Comparison of ENCODE assay signal across 8 cellular contexts in the genomic region with DNA sequence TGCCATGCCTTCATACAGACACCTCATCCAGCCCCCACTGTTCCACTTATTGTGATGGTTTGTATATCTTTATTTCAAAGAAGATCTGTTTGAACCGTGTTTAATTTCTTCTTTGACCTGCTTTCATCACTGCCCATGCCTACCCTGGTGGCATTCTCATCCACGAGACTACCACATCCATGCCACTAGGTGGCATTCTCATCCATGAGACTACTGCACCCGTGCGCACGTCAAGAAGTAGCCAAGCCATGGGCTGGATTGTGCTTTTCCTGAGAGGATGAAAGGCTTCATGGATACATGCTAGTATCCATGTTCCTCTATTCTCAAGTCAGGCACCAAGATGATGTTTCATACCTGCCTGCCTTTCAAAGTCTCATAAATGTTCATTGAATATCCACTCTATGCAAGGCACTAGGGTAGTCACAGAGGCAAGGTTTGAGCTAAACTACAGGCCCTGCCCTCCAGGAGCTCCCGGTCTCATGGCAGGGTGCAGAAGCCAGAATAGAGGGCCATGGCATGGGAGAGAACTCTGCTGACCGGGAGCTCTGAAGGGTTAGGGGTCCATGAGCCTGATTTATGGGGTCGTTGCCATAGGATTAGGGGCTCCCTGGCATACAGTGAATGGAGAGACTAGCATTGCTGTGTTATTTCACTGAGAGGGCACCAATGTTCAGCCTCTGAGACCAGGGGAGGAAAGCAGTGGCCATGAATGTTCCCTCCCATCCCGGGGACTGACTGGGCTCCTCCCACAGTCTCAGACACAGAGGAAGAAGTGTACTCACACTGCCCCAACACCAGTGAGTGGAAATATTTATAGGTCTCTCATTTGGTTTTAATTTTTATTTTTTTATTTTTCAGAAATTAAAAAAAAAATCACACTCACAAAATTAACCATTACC. TPM values are rescaled to one million over a fixed set of nuclear protein-coding genes. Genes with fewer than 3 reads are reported as not detected.
DNase-seq lines count a peak whose midpoint lies in the region; ATAC-seq and TF ChIP-seq lines count a peak whose summit lies in the region.

No MANE protein-coding gene starts in this region.

- H3K27ac Mint-ChIP-seq in neural crest cell (ENCODE audit: unreplicated experiment): no peak overlapping the region

- ATAC-seq in GM21529 (IDR thresholded peaks at IDR 0.05; ENCODE audit: unreplicated experiment): peak; percentile 87

- H3K4me3 Mint-ChIP-seq in neural crest cell: no peak overlapping the region

- peak; percentile 16 for DNase-seq in NOMO-1 treated with DMSO at 0.1 percent for 48 hours (lab: John Stamatoyannopoulos, UW; ENCODE audit: unreplicated experiment)
- no peak for DNase-seq in NOMO-1 treated with dmso at 0.1 percent for 144 hours (lab: John Stamatoyannopoulos, UW; ENCODE audit: unreplicated experiment)
- peak; percentile 4 for DNase-seq in NCI-H128 (lab: John Stamatoyannopoulos, UW; ENCODE audit: unreplicated experiment)
- peak; percentile 63 for DNase-seq in fibroblast of gingiva (ENCODE audit: low read depth)
- DNase-seq in neural crest cell (ENCODE audit: low read depth, low spot score): peak; percentile 26
- DNase-seq in 8988T: no peak

- H3K27me3 Mint-ChIP-seq in neural crest cell (ENCODE audit: low read depth): no peaks in the 10 kb centered on the region

- H3K36me3 Mint-ChIP-seq in neural crest cell (ENCODE audit: low read depth): peaks cover 14% of the 10 kb centered on the region

- peaks cover 4% of the 10 kb centered on the region for H3K9me3 Mint-ChIP-seq in neural crest cell

- H3K4me1 Mint-ChIP-seq in neural crest cell: no peaks in the 10 kb centered on the region

- TF ChIP-seq CTCF in WI38 (IDR thresholded peaks at IDR 0.05; ENCODE audit: low read depth, low read length) (peak; percentile 58), neural crest cell (conservative IDR thresholded peaks at IDR 0.05) (peak; percentile 70)

- H3K4me3 ChIP-seq in WI38 (ENCODE audit: low read depth, low read length): no peak overlapping the region

RNA-seq across cellular contexts. Expression of a gene that starts 24.8 kb away (rescaled TPM):
- 33.8 and 36.2 TPM in 2 replicates for total RNA-seq in neural crest cell

RNA-seq across cellular contexts. Expression of a gene that starts 33.7 kb away (rescaled TPM):
- total RNA-seq in neural crest cell: not detected in 2 replicates

Comparison
In these comparisons a context has a peak if more than half of its experiments do, and no peak if none do; other contexts are left out.
1. DNase-seq: peak in NOMO-1 treated with DMSO at 0.1 percent for 48 hours (single experiment), NCI-H128 (single experiment), fibroblast of gingiva (single experiment) and neural crest cell (single experiment); none in NOMO-1 treated with dmso at 0.1 percent for 144 hours (single experiment) and 8988T (single experiment).